Comparison of ENCODE assay signal across 10 cellular contexts in genomic region chr4:37232315-37232714, GRCh38. TPM values are rescaled to one million over a fixed set of nuclear protein-coding genes. Genes with fewer than 3 reads are reported as not detected.
"Had no signal": no experiment of that assay in that cellular context is flagged by ENCODE, and none has a peak within 500 bp of the region (broad histone marks: within the 10 kb centered on the region; RNA-seq: fewer than 3 reads in every experiment).

No MANE protein-coding gene starts in this region.

- FAIRE-seq: HTR-8/SVneo, K562 had no signal

- H3K4me1 ChIP-seq: HAP-1 had no signal

- H3K36me3 ChIP-seq: HAP-1 had no signal

- ATAC-seq: HCT116, K562 had no signal

- H3K9me3 ChIP-seq: HAP-1 had no signal

- H3K4me3 ChIP-seq: GM23248, HAP-1, K562 had no signal

- DNase-seq: GM23248, GOT3, H7, HFFc6, IMR-90 had no signal

RNA-seq across cellular contexts. Expression of gene NWD2, which starts 12.2 kb away (rescaled TPM):
- total RNA-seq: GM23248, H4, HFFc6, IMR-90, K562 had no signal
